In the genomic region with DNA sequence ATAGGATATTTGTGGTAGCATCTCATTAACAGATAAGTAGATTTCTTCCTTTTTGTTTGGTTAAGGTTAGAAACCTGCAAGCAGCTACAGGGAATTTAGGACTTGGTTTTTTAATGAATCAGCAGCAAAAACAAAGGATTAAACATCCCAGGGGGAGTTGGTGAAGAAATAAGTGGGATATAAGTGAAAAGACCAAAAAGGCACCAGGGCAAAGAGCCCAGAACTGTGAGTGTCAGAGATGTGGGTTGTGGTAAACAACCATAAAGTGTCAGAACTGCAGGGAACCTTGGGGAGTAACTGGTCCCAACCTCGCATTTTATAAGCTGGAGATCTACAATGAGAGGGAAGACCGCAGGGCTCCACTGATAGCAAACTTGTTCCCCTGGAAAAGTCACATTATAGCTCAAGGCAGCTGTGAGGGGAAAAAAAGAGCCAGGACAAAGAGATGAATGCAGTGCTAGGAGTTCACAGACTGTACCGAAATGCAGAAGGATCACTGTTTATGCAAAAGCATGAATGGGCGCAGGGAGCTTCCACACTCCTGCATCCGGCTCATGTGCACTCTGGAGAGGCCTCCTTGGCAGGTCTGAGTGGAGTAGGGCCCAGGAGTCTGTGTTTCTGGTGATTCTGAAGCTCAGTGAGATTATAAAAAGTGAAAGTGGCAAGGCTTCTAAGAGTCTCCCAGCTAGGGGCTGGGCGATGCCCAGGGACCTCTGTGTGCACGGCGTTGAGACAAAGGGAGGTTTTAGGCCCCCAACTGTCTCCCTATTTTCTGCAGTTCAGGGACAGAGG, we compare ENCODE assay signal across 10 cellular contexts.
DNase-seq lines count a peak whose midpoint lies in the region; ATAC-seq, FAIRE-seq and TF ChIP-seq lines count a peak whose summit lies in the region.
"Had no signal": no experiment of that assay in that cellular context is flagged by ENCODE, and none has a peak within 500 bp of the region (broad histone marks: within the 10 kb centered on the region; RNA-seq: fewer than 3 reads in every experiment).

No MANE protein-coding gene starts in this region.

- POLR2A ChIA-PET in MCF 10A (lab: Yijun Ruan, JAX) = interaction anchor here (1.3 kb wide), 1 partner anchor 9 kb away, joined by 3 read pairs; no protein-coding TSS in a partner anchor

- ATAC-seq in natural killer cell = peak in 2 of 3 donors; percentile 14 to 47
- ATAC-seq in aorta (ENCODE audit: low FRiP score) = peak; percentile 46

- H3K9me3 Mint-ChIP-seq in MCF 10A (ENCODE audit: unreplicated experiment) = no peaks in the 10 kb centered on the region
- H3K9me3 Mint-ChIP-seq in natural killer cell = no peaks in the 10 kb centered on the region

- BruUV-seq in MCF 10A (replicated peaks; lab: Mats Ljungman, UMichigan) = no TSS peak

- FAIRE-seq in GM12891 (lab: Jason Lieb, UNC) = no peak

- H3K4me1 ChIP-seq in breast epithelium (peaks cover 0 to 5% of the 10 kb centered on the region in 2 donors), esophagus (ENCODE audit: control insufficient read depth in 2 of 2, insufficient read depth in 2 of 2, low read length in 1 of 2) (peaks cover 3 to 9% of the 10 kb centered on the region in 2 donors), aorta (ENCODE audit: control insufficient read depth in 1 of 2, insufficient read depth in 2 of 2, low read length in 2 of 2) (no peaks in the 10 kb centered on the region)

- whole genome bisulfite sequencing in esophagus, 2 donors = 42 to 55% methylated on average over 8 of the region's 8 CpGs
- 65 to 68% methylated on average over 8 of the region's 8 CpGs for WGBS in aorta, 2 donors

- DNase-seq in MCF 10A (ENCODE audit: unreplicated experiment) (peak; percentile 29), breast epithelium (ENCODE audit: low spot score in 2 of 2) (no peak), natural killer cell (no peak), aorta (no peak), COR-L47 (lab: John Stamatoyannopoulos, UW) (no peak), HuH-7 (ENCODE audit: low spot score) (no peak), GM12891 (ENCODE audit: insufficient read length, low spot score) (no peak)
- DNase-seq: NCI-H1092, SHP77 had no signal

- TF ChIP-seq CTCF in MCF 10A (IDR thresholded peaks at IDR 0.05; ENCODE audit: unreplicated experiment) (no peak), breast epithelium (IDR thresholded peaks at IDR 0.05) (no peak), natural killer cell (IDR thresholded peaks at IDR 0.05) (no peak)

- H3K36me3 Mint-ChIP-seq in MCF 10A (ENCODE audit: insufficient read depth, unreplicated experiment) = peaks cover 19% of the 10 kb centered on the region
- H3K36me3 Mint-ChIP-seq in natural killer cell = no peaks in the 10 kb centered on the region

- H3K27me3 ChIP-seq in breast epithelium (no peaks in the 10 kb centered on the region), esophagus (ENCODE audit: control insufficient read depth in 1 of 2, insufficient read depth in 2 of 2, low read length in 2 of 2) (no peaks in the 10 kb centered on the region), aorta (ENCODE audit: control insufficient read depth in 1 of 2, insufficient read depth in 2 of 2, low read length in 1 of 2) (no peaks in the 10 kb centered on the region)

- peaks cover 3% of the 10 kb centered on the region for H3K4me1 Mint-ChIP-seq in MCF 10A (ENCODE audit: insufficient read depth, unreplicated experiment)
- peaks cover 18 to 21% of the 10 kb centered on the region in 2 donors for H3K4me1 Mint-ChIP-seq in natural killer cell

- no peak overlapping the region for H3K4me3 Mint-ChIP-seq in MCF 10A (ENCODE audit: unreplicated experiment)
- H3K4me3 Mint-ChIP-seq in natural killer cell = peak overlapping the region; percentile 66

- no peaks in the 10 kb centered on the region for H3K36me3 ChIP-seq in breast epithelium
- H3K36me3 ChIP-seq in esophagus (ENCODE audit: control insufficient read depth in 2 of 2, insufficient read depth in 2 of 2, low read length in 1 of 2) = no peaks in the 10 kb centered on the region
- H3K36me3 ChIP-seq in aorta (ENCODE audit: control insufficient read depth in 1 of 2, insufficient read depth in 2 of 2, low read length in 1 of 2) = no peaks in the 10 kb centered on the region

- H3K4me3 ChIP-seq in breast epithelium = no peak overlapping the region
- H3K4me3 ChIP-seq in esophagus (ENCODE audit: low read depth in 1 of 2, low read length in 2 of 2) = no peak overlapping the region
- H3K4me3 ChIP-seq in aorta (ENCODE audit: low read length in 2 of 2) = no peak overlapping the region

- H3K27ac ChIP-seq in breast epithelium = peak overlapping the region in 1 of 2 donors; percentile 20
- peak overlapping the region; percentile 59 to 71 for H3K27ac ChIP-seq in esophagus (ENCODE audit: low read depth in 2 of 2, low read length in 1 of 2)
- no peak overlapping the region for H3K27ac ChIP-seq in aorta (ENCODE audit: low read depth in 1 of 2, low read length in 2 of 2)

- CTCF ChIA-PET in MCF 10A (lab: Yijun Ruan, JAX) = interaction anchor here (0.6 to 0.8 kb wide), 2 partner anchors 40 to 59 kb away, joined by 3 read pairs; no protein-coding TSS in a partner anchor

- H3K27ac Mint-ChIP-seq in MCF 10A (ENCODE audit: low read depth, unreplicated experiment) (no peak overlapping the region), natural killer cell (peak overlapping the region in 1 of 2 donors; percentile 76)

- intact Hi-C loops in MCF 10A (cut with micrococcal nuclease) (no loop called here), breast epithelium (cut with DNase I; ENCODE audit: low total_unique reads) (no loop called here), natural killer cell (cut with micrococcal nuclease) (no loop called here), aorta (cut with DNase I) (no loop called here)

- H3K27me3 Mint-ChIP-seq in MCF 10A (ENCODE audit: insufficient read depth, unreplicated experiment) (no peaks in the 10 kb centered on the region), natural killer cell (ENCODE audit: low read depth in 2 of 2) (peaks cover 0 to 3% of the 10 kb centered on the region in 2 donors)

- TF ChIP-seq POLR2A in breast epithelium (IDR thresholded peaks at IDR 0.05) (no peak), GM12891 (IDR thresholded peaks at IDR 0.05; ENCODE audit: low read depth, low read length) (no peak)

- H3K9me3 ChIP-seq in breast epithelium = no peaks in the 10 kb centered on the region
- no peaks in the 10 kb centered on the region for H3K9me3 ChIP-seq in esophagus (ENCODE audit: control insufficient read depth in 2 of 2, insufficient read depth in 1 of 2, low read depth in 1 of 2, low read length in 1 of 2)
- no peaks in the 10 kb centered on the region for H3K9me3 ChIP-seq in aorta (ENCODE audit: control insufficient read depth, low read length)

TF ChIP-seq in GM12891, 5 proteins besides CTCF, POLR2A, EP300 and RAD21:
- TF ChIP-seq TAF1 (IDR thresholded peaks at IDR 0.05; ENCODE audit: low read depth, low read length) (no peak), SPI1 (IDR thresholded peaks at IDR 0.05; ENCODE audit: low read depth, low read length) (no peak), PAX5 (IDR thresholded peaks at IDR 0.05; ENCODE audit: insufficient read depth, low read length, severe bottlenecking) (no peak), POU2F2 (IDR thresholded peaks at IDR 0.05; ENCODE audit: low read depth, low read length) (no peak), POLR2AphosphoS5 (IDR thresholded peaks at IDR 0.05; ENCODE audit: low read depth, low read length) (no peak)

Comparison
In these comparisons a context has a peak if more than half of its experiments do, and no peak if none do; other contexts are left out.
1. H3K27ac ChIP-seq: peak in esophagus (2 of 2); none in aorta (0 of 2).